Comparison of ENCODE assay signal across 1 cellular context in the genomic region with DNA sequence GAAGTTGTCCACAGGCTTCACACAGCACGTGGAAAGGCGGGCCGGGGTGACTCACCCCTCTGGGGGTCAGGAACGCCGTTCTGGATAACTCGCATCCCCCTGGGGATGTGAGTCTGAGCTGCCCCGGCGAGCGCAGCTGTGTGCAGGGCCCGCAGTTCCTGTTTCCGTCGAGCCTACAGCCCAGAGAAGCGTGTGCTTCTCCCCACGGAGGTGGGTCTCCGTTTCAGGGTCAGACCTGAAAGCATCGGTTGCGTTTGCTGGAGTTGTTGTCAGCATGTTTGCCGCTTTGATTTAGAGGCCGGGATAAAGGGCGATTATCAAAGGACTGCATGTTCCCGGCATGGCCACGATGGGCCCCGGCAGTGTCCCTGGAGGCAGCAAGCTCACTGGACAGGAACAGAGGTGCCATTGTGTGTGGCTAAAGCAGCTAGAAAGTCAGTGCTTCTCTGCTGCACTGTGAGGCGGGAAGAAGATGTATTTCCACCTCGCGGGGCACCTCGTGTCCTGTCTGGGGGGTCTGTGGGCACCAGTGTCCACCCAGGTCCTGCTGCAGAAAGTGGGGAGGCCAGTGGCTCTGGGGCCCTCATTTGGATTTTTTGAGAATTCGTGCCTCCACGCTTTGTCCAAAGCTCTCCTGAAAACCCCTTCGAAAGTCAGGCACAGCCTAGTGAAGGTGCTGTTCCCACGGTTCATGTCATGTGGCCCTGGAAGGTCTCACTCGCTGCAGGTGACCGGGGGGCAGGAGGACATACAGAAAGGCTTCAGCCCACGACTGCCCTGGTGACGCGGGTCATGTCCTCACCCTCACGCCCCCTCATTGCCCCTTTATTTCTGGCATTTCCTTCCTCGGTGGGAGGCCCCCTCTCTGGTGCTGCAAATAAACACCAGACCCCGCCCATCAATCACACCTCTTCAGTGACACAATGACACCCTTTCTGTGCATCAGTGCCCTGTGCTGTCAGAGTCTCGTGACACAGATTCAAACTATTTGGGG.
TF ChIP-seq lines count a peak whose summit lies in the region.

No MANE protein-coding gene starts in this region.

TF ChIP-seq in HepG2, 621 proteins besides CTCF, POLR2A, EP300 and RAD21 (continued from another document and continues in another):
- 0 out of 2 replicates have a peak, but pooled peaks have one; percentile 37 for TF ChIP-seq HOMEZ (CRISPR knock-in tag; IDR thresholded peaks at IDR 0.05; ENCODE audit: low read depth)
- TF ChIP-seq ZNF672 (CRISPR knock-in tag; IDR thresholded peaks at IDR 0.05): no peak
- no peak for TF ChIP-seq CENPBD1 (CRISPR knock-in tag; IDR thresholded peaks at IDR 0.05; ENCODE audit: borderline replicate concordance, low read depth)
- no peak for TF ChIP-seq ZC3H4 (CRISPR knock-in tag; IDR thresholded peaks at IDR 0.05; ENCODE audit: borderline replicate concordance)
- 0 out of 2 replicates have a peak, but pooled peaks have one; percentile 58 for TF ChIP-seq EED (CRISPR knock-in tag; IDR thresholded peaks at IDR 0.05)
- no peak for TF ChIP-seq RBM39 (IDR thresholded peaks at IDR 0.05; ENCODE audit: low read depth, low read length, poor library complexity, severe bottlenecking)
- no peak for TF ChIP-seq ESRRA (CRISPR knock-in tag; IDR thresholded peaks at IDR 0.05; ENCODE audit: low read depth)
- TF ChIP-seq ZNF878 (CRISPR knock-in tag; IDR thresholded peaks at IDR 0.05): no peak
- TF ChIP-seq, protein P1, sequence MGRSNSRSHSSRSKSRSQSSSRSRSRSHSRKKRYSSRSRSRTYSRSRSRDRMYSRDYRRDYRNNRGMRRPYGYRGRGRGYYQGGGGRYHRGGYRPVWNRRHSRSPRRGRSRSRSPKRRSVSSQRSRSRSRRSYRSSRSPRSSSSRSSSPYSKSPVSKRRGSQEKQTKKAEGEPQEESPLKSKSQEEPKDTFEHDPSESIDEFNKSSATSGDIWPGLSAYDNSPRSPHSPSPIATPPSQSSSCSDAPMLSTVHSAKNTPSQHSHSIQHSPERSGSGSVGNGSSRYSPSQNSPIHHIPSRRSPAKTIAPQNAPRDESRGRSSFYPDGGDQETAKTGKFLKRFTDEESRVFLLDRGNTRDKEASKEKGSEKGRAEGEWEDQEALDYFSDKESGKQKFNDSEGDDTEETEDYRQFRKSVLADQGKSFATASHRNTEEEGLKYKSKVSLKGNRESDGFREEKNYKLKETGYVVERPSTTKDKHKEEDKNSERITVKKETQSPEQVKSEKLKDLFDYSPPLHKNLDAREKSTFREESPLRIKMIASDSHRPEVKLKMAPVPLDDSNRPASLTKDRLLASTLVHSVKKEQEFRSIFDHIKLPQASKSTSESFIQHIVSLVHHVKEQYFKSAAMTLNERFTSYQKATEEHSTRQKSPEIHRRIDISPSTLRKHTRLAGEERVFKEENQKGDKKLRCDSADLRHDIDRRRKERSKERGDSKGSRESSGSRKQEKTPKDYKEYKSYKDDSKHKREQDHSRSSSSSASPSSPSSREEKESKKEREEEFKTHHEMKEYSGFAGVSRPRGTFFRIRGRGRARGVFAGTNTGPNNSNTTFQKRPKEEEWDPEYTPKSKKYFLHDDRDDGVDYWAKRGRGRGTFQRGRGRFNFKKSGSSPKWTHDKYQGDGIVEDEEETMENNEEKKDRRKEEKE (IDR thresholded peaks at IDR 0.05): no peak
- TF ChIP-seq, protein P2, sequence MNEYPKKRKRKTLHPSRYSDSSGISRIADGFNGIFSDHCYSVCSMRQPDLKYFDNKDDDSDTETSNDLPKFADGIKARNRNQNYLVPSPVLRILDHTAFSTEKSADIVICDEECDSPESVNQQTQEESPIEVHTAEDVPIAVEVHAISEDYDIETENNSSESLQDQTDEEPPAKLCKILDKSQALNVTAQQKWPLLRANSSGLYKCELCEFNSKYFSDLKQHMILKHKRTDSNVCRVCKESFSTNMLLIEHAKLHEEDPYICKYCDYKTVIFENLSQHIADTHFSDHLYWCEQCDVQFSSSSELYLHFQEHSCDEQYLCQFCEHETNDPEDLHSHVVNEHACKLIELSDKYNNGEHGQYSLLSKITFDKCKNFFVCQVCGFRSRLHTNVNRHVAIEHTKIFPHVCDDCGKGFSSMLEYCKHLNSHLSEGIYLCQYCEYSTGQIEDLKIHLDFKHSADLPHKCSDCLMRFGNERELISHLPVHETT (CRISPR knock-in tag; conservative IDR thresholded peaks at IDR 0.05): 0 out of 2 replicates have a peak, but pooled peaks have one; percentile 35
- TF ChIP-seq HNF1B (CRISPR knock-in tag; IDR thresholded peaks at IDR 0.05): no peak; the same call in 1 of the 2 replicates
- TF ChIP-seq ZNF484 (CRISPR knock-in tag; IDR thresholded peaks at IDR 0.05; ENCODE audit: borderline replicate concordance, low read depth): no peak
- TF ChIP-seq ZNF761 (CRISPR knock-in tag; conservative IDR thresholded peaks at IDR 0.05): no peak
- no peak for TF ChIP-seq SOX13 (IDR thresholded peaks at IDR 0.05)
- TF ChIP-seq SOX13 (CRISPR knock-in tag; conservative IDR thresholded peaks at IDR 0.05 in 1 of 2, IDR thresholded peaks at IDR 0.05 in 1 of 2): peak in 1 of 2 experiments; percentile 65; a peak in 1 of 4 replicates
- no peak for TF ChIP-seq FOXC1 (CRISPR knock-in tag; IDR thresholded peaks at IDR 0.05; ENCODE audit: borderline replicate concordance)
- TF ChIP-seq ZNF652 (CRISPR knock-in tag; IDR thresholded peaks at IDR 0.05; ENCODE audit: borderline replicate concordance, low read depth): no peak
- 0 out of 2 replicates have a peak, but pooled peaks have one; percentile 46 for TF ChIP-seq NCOA2 (CRISPR knock-in tag; IDR thresholded peaks at IDR 0.05)
- TF ChIP-seq FOXO1 (CRISPR knock-in tag; IDR thresholded peaks at IDR 0.05): no peak; the same call in 1 of the 2 replicates
- no peak for TF ChIP-seq ZKSCAN1 (IDR thresholded peaks at IDR 0.05; ENCODE audit: low read length)
- TF ChIP-seq, protein P3, sequence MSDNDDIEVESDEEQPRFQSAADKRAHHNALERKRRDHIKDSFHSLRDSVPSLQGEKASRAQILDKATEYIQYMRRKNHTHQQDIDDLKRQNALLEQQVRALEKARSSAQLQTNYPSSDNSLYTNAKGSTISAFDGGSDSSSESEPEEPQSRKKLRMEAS (IDR thresholded peaks at IDR 0.05): peak; percentile 62
- TF ChIP-seq ZMYM3 (CRISPR knock-in tag; IDR thresholded peaks at IDR 0.05): peak; percentile 78
- no peak; the same call in 1 of the 2 replicates for TF ChIP-seq TGIF2 (CRISPR knock-in tag; IDR thresholded peaks at IDR 0.05)
- TF ChIP-seq RXRB (CRISPR knock-in tag; IDR thresholded peaks at IDR 0.05; ENCODE audit: borderline replicate concordance): peak; percentile 37; the same call in 1 of the 2 replicates
- TF ChIP-seq HDAC2 (CRISPR knock-in tag; IDR thresholded peaks at IDR 0.05): peak; percentile 49; the same call in 1 of the 2 replicates
- no peak for TF ChIP-seq HNRNPL (IDR thresholded peaks at IDR 0.05; ENCODE audit: low read depth, low read length)
- TF ChIP-seq, protein P4, sequence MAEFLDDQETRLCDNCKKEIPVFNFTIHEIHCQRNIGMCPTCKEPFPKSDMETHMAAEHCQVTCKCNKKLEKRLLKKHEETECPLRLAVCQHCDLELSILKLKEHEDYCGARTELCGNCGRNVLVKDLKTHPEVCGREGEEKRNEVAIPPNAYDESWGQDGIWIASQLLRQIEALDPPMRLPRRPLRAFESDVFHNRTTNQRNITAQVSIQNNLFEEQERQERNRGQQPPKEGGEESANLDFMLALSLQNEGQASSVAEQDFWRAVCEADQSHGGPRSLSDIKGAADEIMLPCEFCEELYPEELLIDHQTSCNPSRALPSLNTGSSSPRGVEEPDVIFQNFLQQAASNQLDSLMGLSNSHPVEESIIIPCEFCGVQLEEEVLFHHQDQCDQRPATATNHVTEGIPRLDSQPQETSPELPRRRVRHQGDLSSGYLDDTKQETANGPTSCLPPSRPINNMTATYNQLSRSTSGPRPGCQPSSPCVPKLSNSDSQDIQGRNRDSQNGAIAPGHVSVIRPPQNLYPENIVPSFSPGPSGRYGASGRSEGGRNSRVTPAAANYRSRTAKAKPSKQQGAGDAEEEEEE (CRISPR knock-in tag; IDR thresholded peaks at IDR 0.05; ENCODE audit: borderline replicate concordance): no peak
- no peak for TF ChIP-seq ZNF674 (CRISPR knock-in tag; IDR thresholded peaks at IDR 0.05; ENCODE audit: low read depth)
- TF ChIP-seq FOSL2 (CRISPR knock-in tag; IDR thresholded peaks at IDR 0.05): peak; percentile 68
- TF ChIP-seq HIC2 (CRISPR knock-in tag; IDR thresholded peaks at IDR 0.05; ENCODE audit: low read depth): no peak
- no peak for TF ChIP-seq SIX1 (CRISPR knock-in tag; IDR thresholded peaks at IDR 0.05; ENCODE audit: borderline replicate concordance)
- TF ChIP-seq, protein P5, sequence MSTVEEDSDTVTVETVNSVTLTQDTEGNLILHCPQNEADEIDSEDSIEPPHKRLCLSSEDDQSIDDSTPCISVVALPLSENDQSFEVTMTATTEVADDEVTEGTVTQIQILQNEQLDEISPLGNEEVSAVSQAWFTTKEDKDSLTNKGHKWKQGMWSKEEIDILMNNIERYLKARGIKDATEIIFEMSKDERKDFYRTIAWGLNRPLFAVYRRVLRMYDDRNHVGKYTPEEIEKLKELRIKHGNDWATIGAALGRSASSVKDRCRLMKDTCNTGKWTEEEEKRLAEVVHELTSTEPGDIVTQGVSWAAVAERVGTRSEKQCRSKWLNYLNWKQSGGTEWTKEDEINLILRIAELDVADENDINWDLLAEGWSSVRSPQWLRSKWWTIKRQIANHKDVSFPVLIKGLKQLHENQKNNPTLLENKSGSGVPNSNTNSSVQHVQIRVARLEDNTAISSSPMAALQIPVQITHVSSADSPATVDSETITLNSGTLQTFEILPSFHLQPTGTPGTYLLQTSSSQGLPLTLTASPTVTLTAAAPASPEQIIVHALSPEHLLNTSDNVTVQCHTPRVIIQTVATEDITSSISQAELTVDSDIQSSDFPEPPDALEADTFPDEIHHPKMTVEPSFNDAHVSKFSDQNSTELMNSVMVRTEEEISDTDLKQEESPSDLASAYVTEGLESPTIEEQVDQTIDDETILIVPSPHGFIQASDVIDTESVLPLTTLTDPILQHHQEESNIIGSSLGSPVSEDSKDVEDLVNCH (CRISPR knock-in tag; IDR thresholded peaks at IDR 0.05): no peak
- TF ChIP-seq ZFP36L2 (CRISPR knock-in tag; IDR thresholded peaks at IDR 0.05): no peak
- TF ChIP-seq, protein P6, sequence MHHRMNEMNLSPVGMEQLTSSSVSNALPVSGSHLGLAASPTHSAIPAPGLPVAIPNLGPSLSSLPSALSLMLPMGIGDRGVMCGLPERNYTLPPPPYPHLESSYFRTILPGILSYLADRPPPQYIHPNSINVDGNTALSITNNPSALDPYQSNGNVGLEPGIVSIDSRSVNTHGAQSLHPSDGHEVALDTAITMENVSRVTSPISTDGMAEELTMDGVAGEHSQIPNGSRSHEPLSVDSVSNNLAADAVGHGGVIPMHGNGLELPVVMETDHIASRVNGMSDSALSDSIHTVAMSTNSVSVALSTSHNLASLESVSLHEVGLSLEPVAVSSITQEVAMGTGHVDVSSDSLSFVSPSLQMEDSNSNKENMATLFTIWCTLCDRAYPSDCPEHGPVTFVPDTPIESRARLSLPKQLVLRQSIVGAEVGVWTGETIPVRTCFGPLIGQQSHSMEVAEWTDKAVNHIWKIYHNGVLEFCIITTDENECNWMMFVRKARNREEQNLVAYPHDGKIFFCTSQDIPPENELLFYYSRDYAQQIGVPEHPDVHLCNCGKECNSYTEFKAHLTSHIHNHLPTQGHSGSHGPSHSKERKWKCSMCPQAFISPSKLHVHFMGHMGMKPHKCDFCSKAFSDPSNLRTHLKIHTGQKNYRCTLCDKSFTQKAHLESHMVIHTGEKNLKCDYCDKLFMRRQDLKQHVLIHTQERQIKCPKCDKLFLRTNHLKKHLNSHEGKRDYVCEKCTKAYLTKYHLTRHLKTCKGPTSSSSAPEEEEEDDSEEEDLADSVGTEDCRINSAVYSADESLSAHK (CRISPR knock-in tag; IDR thresholded peaks at IDR 0.05; ENCODE audit: borderline replicate concordance): no peak
- TF ChIP-seq PTBP1 (IDR thresholded peaks at IDR 0.05; ENCODE audit: low read depth, low read length, poor library complexity, severe bottlenecking): no peak
